Comparison of ENCODE assay signal across 8 cellular contexts in genomic region chr10:21518629-21519321, GRCh38. TPM values are rescaled to one million over a fixed set of nuclear protein-coding genes. Genes with fewer than 3 reads are reported as not detected.
DNase-seq lines count a peak whose midpoint lies in the region; FAIRE-seq and TF ChIP-seq lines count a peak whose summit lies in the region.

No MANE protein-coding gene starts in this region.

- in situ Hi-C loops in brain microvascular endothelial cell (cut with HindIII; ENCODE audit: low pct_ligation_motif_present, low sequenced_read_pairs): loop anchor here (25.0 kb wide), 2 partner anchors 231 to 419 kb away; no protein-coding TSS in a partner anchor

- peaks cover 60% of the 10 kb centered on the region for H3K4me1 ChIP-seq in HUES6 (ENCODE audit: control insufficient read depth, insufficient read depth, low read length)
- peaks cover 0 to 3% of the 10 kb centered on the region in 2 donors for H3K4me1 ChIP-seq in uterus

- H3K27ac ChIP-seq in HUES6 (ENCODE audit: low read depth, low read length) (peak overlapping the region; percentile 24; the same call in 1 of the 2 replicates), brain microvascular endothelial cell (peak overlapping the region; percentile 29), uterus (peak overlapping the region; percentile 76 to 91)

- intact Hi-C loops in lower leg skin (cut with DNase I; ENCODE audit: low total_unique reads): no loop called here
- intact Hi-C loops in uterus (cut with DNase I; ENCODE audit: low total_unique reads): no loop called here

- WGBS in lower leg skin, 2 donors: 14 to 15% methylated on average over 16 of the region's 16 CpGs

- TF ChIP-seq POLR2A in lower leg skin (IDR thresholded peaks at IDR 0.05) (no peak), uterus (IDR thresholded peaks at IDR 0.05) (no peak), GM12892 (IDR thresholded peaks at IDR 0.05; ENCODE audit: low read depth, low read length) (no peak)

- no peak for FAIRE-seq in GM12892 (lab: Jason Lieb, UNC)

- H3K36me3 ChIP-seq in HUES6 (ENCODE audit: control insufficient read depth, insufficient read depth, low read length): no peaks in the 10 kb centered on the region
- no peaks in the 10 kb centered on the region for H3K36me3 ChIP-seq in brain microvascular endothelial cell (replicated peaks)
- no peaks in the 10 kb centered on the region for H3K36me3 ChIP-seq in uterus

- TF ChIP-seq CTCF in AG10803 (conservative IDR thresholded peaks at IDR 0.05; ENCODE audit: low read length) (no peak), brain microvascular endothelial cell (IDR thresholded peaks at IDR 0.05; ENCODE audit: low read depth, low read length, missing control alignments) (no peak), lower leg skin (IDR thresholded peaks at IDR 0.05) (no peak), uterus (IDR thresholded peaks at IDR 0.05) (no peak)

- peaks cover 8% of the 10 kb centered on the region; the same call in 1 of the 2 replicates for H3K27me3 ChIP-seq in HUES6 (ENCODE audit: control insufficient read depth, insufficient read depth, low read length)
- H3K27me3 ChIP-seq in brain microvascular endothelial cell (replicated peaks): no peaks in the 10 kb centered on the region
- no peaks in the 10 kb centered on the region for H3K27me3 ChIP-seq in uterus

- H3K9me3 ChIP-seq in HUES6 (ENCODE audit: control insufficient read depth, insufficient read depth, low read depth, low read length): no peaks in the 10 kb centered on the region
- no peaks in the 10 kb centered on the region for H3K9me3 ChIP-seq in uterus

- peak overlapping the region; percentile 57 for H3K9ac ChIP-seq in HUES6 (ENCODE audit: low read length)

- DNase-seq in AG10803 (ENCODE audit: low read depth) (no peak), brain microvascular endothelial cell (no peak), lower leg skin (ENCODE audit: low spot score in 2 of 2) (peak in 1 of 2 donors; percentile 75), uterus (no peak), pons (ENCODE audit: low spot score) (no peak), OCI-M2 (lab: John Stamatoyannopoulos, UW; ENCODE audit: unreplicated experiment) (no peak), GM12892 (ENCODE audit: insufficient read length) (no peak)

- H3K4me3 ChIP-seq in AG10803 (ENCODE audit: low read length) (peak overlapping the region; percentile 70), HUES6 (ENCODE audit: low read depth, low read length) (peak overlapping the region; percentile 79), brain microvascular endothelial cell (ENCODE audit: low read depth, low read length) (peak overlapping the region; percentile 68), lower leg skin (ENCODE audit: low read depth, poor library complexity, severe bottlenecking) (peak overlapping the region; percentile 15), uterus (peak overlapping the region; percentile 51 to 67)

RNA-seq across cellular contexts. Expression of gene SKIDA1, which starts 6.7 kb away (rescaled TPM):
- total RNA-seq in lower leg skin (1 to 10 TPM in 2 of 4 donors, under 1 TPM in 2; 0.38 to 1.4 (median 0.96) TPM), uterus (1 to 10 TPM in 2 of 4 donors, under 1 TPM in 1, not detected in 1; 0.26 to 4.9 (median 1.6) TPM)
- polyA plus RNA-seq in GM12892 (2012; ENCODE audit: missing spikeins): 0.17 TPM

RNA-seq across cellular contexts. Expression of gene MLLT10, which starts 15.3 kb away (rescaled TPM):
- total RNA-seq in lower leg skin: 100 to 1,000 TPM in 1 of 4 donors, 10 to 100 TPM in 3; 42.8 to 283 (median 48.5) TPM
- 10 to 100 TPM; 34.1 to 71.2 (median 59.8) TPM for total RNA-seq in uterus
- polyA plus RNA-seq in GM12892 (2012; ENCODE audit: missing spikeins): 31.1 TPM

Comparison
In these comparisons a context has a peak if more than half of its experiments do, and no peak if none do; other contexts are left out.
1. H3K4me3 ChIP-seq: peak in every context shown above with its lines; median percentile 79 in HUES6; 70 in AG10803; 68 in brain microvascular endothelial cell; 59 in uterus; 15 in lower leg skin.
2. H3K27ac ChIP-seq: peak in every context shown above with its lines; median percentile 84 in uterus; 29 in brain microvascular endothelial cell; 24 in HUES6.